8 cellular contexts compared by ENCODE assay signal in genomic region chr2:199851499-199851816, GRCh38. TPM values are rescaled to one million over a fixed set of nuclear protein-coding genes. Genes with fewer than 3 reads are reported as not detected.
DNase-seq lines count a peak whose midpoint lies in the region; ATAC-seq lines count a peak whose summit lies in the region.

No MANE protein-coding gene starts in this region.

- no peak overlapping the region for H2AK5ac ChIP-seq in trophoblast cell (ENCODE audit: low read length)

- H3K79me1 ChIP-seq in trophoblast cell (ENCODE audit: low read length), result peaks cover 4% of the 10 kb centered on the region

- H3K27ac ChIP-seq in esophagus (ENCODE audit: low read depth in 2 of 2, low read length in 1 of 2) (peak overlapping the region; percentile 20 to 71), trophoblast cell (ENCODE audit: low read depth, low read length) (no peak overlapping the region)

- H3K27me3 ChIP-seq in esophagus (ENCODE audit: control insufficient read depth in 1 of 2, insufficient read depth in 2 of 2, low read length in 2 of 2), result no peaks in the 10 kb centered on the region
- no peaks in the 10 kb centered on the region for H3K27me3 ChIP-seq in trophoblast cell (ENCODE audit: insufficient read depth, low read length)

- no peak overlapping the region for H3K23ac ChIP-seq in trophoblast cell (ENCODE audit: low read length)

- no peak overlapping the region for H3K9ac ChIP-seq in trophoblast cell (ENCODE audit: low read length)

- in situ Hi-C loops in G401 (cut with HindIII; ENCODE audit: low sequenced_read_pairs), result no loop called here

- DNase-seq in G401 (ENCODE audit: low spot score), result peak; percentile 57
- DNase-seq in RKO (ENCODE audit: low spot score), result peak; percentile 50
- DNase-seq in trophoblast cell, result no peak
- DNase-seq in HuH-7 (ENCODE audit: low spot score), result no peak
- DNase-seq in H4 (ENCODE audit: low spot score), result no peak

- no peak overlapping the region for H2BK5ac ChIP-seq in trophoblast cell (ENCODE audit: low read depth, low read length, poor library complexity)

- no peak overlapping the region for H3K4ac ChIP-seq in trophoblast cell (ENCODE audit: low read depth, low read length)

- ATAC-seq in GM19328 (IDR thresholded peaks at IDR 0.05; ENCODE audit: unreplicated experiment), result no peak
- no peak for ATAC-seq in GM19395 (IDR thresholded peaks at IDR 0.05; ENCODE audit: unreplicated experiment)

- H2BK120ac ChIP-seq in trophoblast cell (ENCODE audit: insufficient read depth, low read length, poor library complexity), result no peak overlapping the region

- H3K4me3 ChIP-seq in esophagus (ENCODE audit: low read depth in 1 of 2, low read length in 2 of 2), result peak overlapping the region; percentile 69 to 75
- H3K4me3 ChIP-seq in trophoblast cell (ENCODE audit: low read depth, low read length), result no peak overlapping the region

- H2AFZ ChIP-seq in trophoblast cell (ENCODE audit: insufficient read depth, low read length, poor library complexity), result peak overlapping the region; percentile 59

- H3K14ac ChIP-seq in trophoblast cell (ENCODE audit: low read length), result no peak overlapping the region

- H4K12ac ChIP-seq in trophoblast cell (ENCODE audit: low read depth, low read length), result no peak overlapping the region

- peak overlapping the region; percentile 90 for H3K4me2 ChIP-seq in trophoblast cell (ENCODE audit: low read length)

- peaks cover 2% of the 10 kb centered on the region for H3K79me2 ChIP-seq in trophoblast cell (ENCODE audit: control insufficient read depth, insufficient read depth, low read length, poor library complexity)

- WGBS in esophagus, 2 donors, result 18 to 22% methylated on average over 8 of the region's 8 CpGs
- WGBS in trophoblast cell (ENCODE audit: extremely low coverage, insufficient coverage, insufficient read length), result no CpG with 5 or more reads among the region's 8 CpGs

- no peaks in the 10 kb centered on the region for H3K36me3 ChIP-seq in esophagus (ENCODE audit: control insufficient read depth in 2 of 2, insufficient read depth in 2 of 2, low read length in 1 of 2)
- H3K36me3 ChIP-seq in trophoblast cell (ENCODE audit: control insufficient read depth in 1 of 2, insufficient read depth in 2 of 2, low read length in 2 of 2), result no peaks in the 10 kb centered on the region

- H3K4me1 ChIP-seq in esophagus (ENCODE audit: control insufficient read depth in 2 of 2, insufficient read depth in 2 of 2, low read length in 1 of 2) (no peaks in the 10 kb centered on the region), trophoblast cell (ENCODE audit: control insufficient read depth in 1 of 2, insufficient read depth in 2 of 2, low read length in 2 of 2) (peaks cover 0 to 2% of the 10 kb centered on the region in 2 experiments)

- H4K8ac ChIP-seq in trophoblast cell (ENCODE audit: low read depth, low read length), result peak overlapping the region; percentile 66

- no peak overlapping the region for H4K91ac ChIP-seq in trophoblast cell (ENCODE audit: low read depth, low read length)

- H3K18ac ChIP-seq in trophoblast cell (ENCODE audit: low read length), result no peak overlapping the region

- H2BK12ac ChIP-seq in trophoblast cell (ENCODE audit: low read length), result no peak overlapping the region

- H3K9me3 ChIP-seq in esophagus (ENCODE audit: control insufficient read depth in 2 of 2, insufficient read depth in 1 of 2, low read depth in 1 of 2, low read length in 1 of 2), result no peaks in the 10 kb centered on the region
- H3K9me3 ChIP-seq in trophoblast cell (ENCODE audit: insufficient read depth, low read depth, low read length), result no peaks in the 10 kb centered on the region

RNA-seq across cellular contexts. Expression of gene FTCDNL1, which starts 0.5 kb away (rescaled TPM):
- total RNA-seq in G401 (2014; rRNA removed; shearing (Covaris generic)), result 0.10 TPM in 1 of 2 replicates, not detected in the other
- 1 to 10 TPM in 1 of 2 donors, under 1 TPM in 1; 0.55 to 1.4 TPM for polyA plus RNA-seq in esophagus
- polyA plus RNA-seq in trophoblast cell (2013), result 0.22 TPM in 2 replicates
- total RNA-seq in H4 (2014; rRNA removed; shearing (Covaris generic)), result 2.3 and 5.9 TPM in 2 replicates

RNA-seq across cellular contexts. Expression of gene C2orf69, which starts 59.6 kb away (rescaled TPM):
- total RNA-seq in G401 (2014; rRNA removed; shearing (Covaris generic)), result 5.6 and 6.3 TPM in 2 replicates
- 1 to 10 TPM; 3.4 to 4.6 TPM for polyA plus RNA-seq in esophagus
- 7.7 and 7.9 TPM in 2 replicates for polyA plus RNA-seq in trophoblast cell (2013)
- 6.8 and 8.2 TPM in 2 replicates for total RNA-seq in H4 (2014; rRNA removed; shearing (Covaris generic))

Comparison
In these comparisons a context has a peak if more than half of its experiments do, and no peak if none do; other contexts are left out.
1. DNase-seq: peak in G401 (single experiment) and RKO (single experiment); none in trophoblast cell (0 of 2), HuH-7 (single experiment) and H4 (single experiment).